9 cellular contexts compared by ENCODE assay signal in genomic region chr4:119490335-119490734, GRCh38.
DNase-seq lines count a peak whose midpoint lies in the region; ATAC-seq, FAIRE-seq and TF ChIP-seq lines count a peak whose summit lies in the region.
"Had no signal": no experiment of that assay in that cellular context is flagged by ENCODE, and none has a peak within 500 bp of the region (broad histone marks: within the 10 kb centered on the region; RNA-seq: fewer than 3 reads in every experiment).

No MANE protein-coding gene starts in this region.

- H3K4me1 Mint-ChIP-seq in WTC11, result no peaks in the 10 kb centered on the region

- peaks cover 20% of the 10 kb centered on the region for H3K9me3 Mint-ChIP-seq in WTC11

- FAIRE-seq in HTR-8/SVneo (lab: Jason Lieb, UNC), result no peak

- no peak overlapping the region for H3K27ac Mint-ChIP-seq in WTC11

- peaks cover 24% of the 10 kb centered on the region for H3K36me3 Mint-ChIP-seq in WTC11

- TF ChIP-seq CTCF in GM12872 (IDR thresholded peaks at IDR 0.05; ENCODE audit: insufficient read depth, low read depth, low read length) (0 out of 3 replicates have a peak, but pooled peaks have one; percentile 5), WTC11 (IDR thresholded peaks at IDR 0.05) (no peak)

- H3K4me3 Mint-ChIP-seq in WTC11, result no peak overlapping the region

- peak; percentile 11 for DNase-seq in WTC11 (ENCODE audit: low spot score)
- peak; percentile 29 to 60 for DNase-seq in lung microvascular endothelial cell (ENCODE audit: low read depth in 2 of 2)
- DNase-seq in NCI-H446 (lab: John Stamatoyannopoulos, UW), result no peak
- DNase-seq in activated CD8-positive, alpha-beta memory T cell treated with anti-CD3 and anti-CD28 coated beads, Interleukin-2, amount 50 U/mL, for 48 hours, result no peak
- no peak for DNase-seq in HTR-8/SVneo (ENCODE audit: insufficient read length, low spot score)
- DNase-seq: activated gamma-delta T cell had no signal

- POLR2A ChIA-PET in WTC11 (lab: Charles Lee), result no interaction called here

- ATAC-seq in HG02938 (IDR thresholded peaks at IDR 0.05; ENCODE audit: unreplicated experiment) (peak; percentile 60), WTC11 (peak; percentile 98), GM19467 (IDR thresholded peaks at IDR 0.05; ENCODE audit: unreplicated experiment) (no peak)

- peaks cover 1% of the 10 kb centered on the region; the same call in 1 of the 2 replicates for H3K27me3 Mint-ChIP-seq in WTC11 (ENCODE audit: low read depth)

- CTCF ChIA-PET in WTC11 (lab: Charles Lee), result interaction anchor here (0.6 to 1.4 kb wide), 11 partner anchors 14 to 523 kb away, joined by 3 to 9 read pairs (median 4); no protein-coding TSS in a partner anchor

TF ChIP-seq in WTC11, 78 proteins besides CTCF, POLR2A, EP300 and RAD21:
- TF ChIP-seq SMAD4 (CRISPR knock-in tag; IDR thresholded peaks at IDR 0.05) (no peak), FOXP4 (CRISPR knock-in tag; IDR thresholded peaks at IDR 0.05) (no peak), OVOL2 (CRISPR knock-in tag; IDR thresholded peaks at IDR 0.05; ENCODE audit: borderline replicate concordance) (no peak), FOXK1 (CRISPR knock-in tag; IDR thresholded peaks at IDR 0.05) (no peak), NR3C1 (CRISPR knock-in tag; conservative IDR thresholded peaks at IDR 0.05; ENCODE audit: low read depth) (no peak), PRDM15 (CRISPR knock-in tag; IDR thresholded peaks at IDR 0.05) (no peak), TP53 (CRISPR knock-in tag; IDR thresholded peaks at IDR 0.05) (no peak)
- TF ChIP-seq, protein P1, sequence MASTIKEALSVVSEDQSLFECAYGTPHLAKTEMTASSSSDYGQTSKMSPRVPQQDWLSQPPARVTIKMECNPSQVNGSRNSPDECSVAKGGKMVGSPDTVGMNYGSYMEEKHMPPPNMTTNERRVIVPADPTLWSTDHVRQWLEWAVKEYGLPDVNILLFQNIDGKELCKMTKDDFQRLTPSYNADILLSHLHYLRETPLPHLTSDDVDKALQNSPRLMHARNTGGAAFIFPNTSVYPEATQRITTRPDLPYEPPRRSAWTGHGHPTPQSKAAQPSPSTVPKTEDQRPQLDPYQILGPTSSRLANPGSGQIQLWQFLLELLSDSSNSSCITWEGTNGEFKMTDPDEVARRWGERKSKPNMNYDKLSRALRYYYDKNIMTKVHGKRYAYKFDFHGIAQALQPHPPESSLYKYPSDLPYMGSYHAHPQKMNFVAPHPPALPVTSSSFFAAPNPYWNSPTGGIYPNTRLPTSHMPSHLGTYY (CRISPR knock-in tag; IDR thresholded peaks at IDR 0.05), result no peak
- TF ChIP-seq, protein P2, sequence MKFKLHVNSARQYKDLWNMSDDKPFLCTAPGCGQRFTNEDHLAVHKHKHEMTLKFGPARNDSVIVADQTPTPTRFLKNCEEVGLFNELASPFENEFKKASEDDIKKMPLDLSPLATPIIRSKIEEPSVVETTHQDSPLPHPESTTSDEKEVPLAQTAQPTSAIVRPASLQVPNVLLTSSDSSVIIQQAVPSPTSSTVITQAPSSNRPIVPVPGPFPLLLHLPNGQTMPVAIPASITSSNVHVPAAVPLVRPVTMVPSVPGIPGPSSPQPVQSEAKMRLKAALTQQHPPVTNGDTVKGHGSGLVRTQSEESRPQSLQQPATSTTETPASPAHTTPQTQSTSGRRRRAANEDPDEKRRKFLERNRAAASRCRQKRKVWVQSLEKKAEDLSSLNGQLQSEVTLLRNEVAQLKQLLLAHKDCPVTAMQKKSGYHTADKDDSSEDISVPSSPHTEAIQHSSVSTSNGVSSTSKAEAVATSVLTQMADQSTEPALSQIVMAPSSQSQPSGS (CRISPR knock-in tag; IDR thresholded peaks at IDR 0.05; ENCODE audit: borderline replicate concordance, low read depth), result no peak

Comparison
In these comparisons a context has a peak if more than half of its experiments do, and no peak if none do; other contexts are left out.
1. DNase-seq: peak in WTC11 (single experiment) and lung microvascular endothelial cell (2 of 2); none in NCI-H446 (0 of 2), activated CD8-positive, alpha-beta memory T cell treated with anti-CD3 and anti-CD28 coated beads, Interleukin-2, amount 50 U/mL, for 48 hours (single experiment) and HTR-8/SVneo (single experiment).